Comparison of ENCODE assay signal across 19 cellular contexts in the genomic region with DNA sequence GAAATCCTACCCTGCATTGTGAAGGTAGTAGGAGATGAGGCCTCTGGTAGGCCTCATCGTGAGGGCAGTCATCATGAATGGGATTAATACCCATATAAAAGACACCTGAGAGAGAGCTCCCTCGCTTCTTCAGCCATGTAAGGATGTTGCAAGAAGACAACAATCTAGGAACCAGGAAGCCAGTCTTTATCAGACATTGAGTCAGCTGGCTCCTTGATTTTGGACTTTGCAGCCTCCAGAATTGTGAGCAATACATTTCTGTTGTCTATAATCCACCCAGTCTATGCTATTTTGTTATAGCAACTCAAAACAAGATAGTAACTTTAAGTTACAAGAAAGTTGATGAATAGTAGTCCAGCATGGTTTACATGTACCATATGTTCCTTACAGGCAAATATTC.
"Had no signal": no experiment of that assay in that cellular context is flagged by ENCODE, and none has a peak within 500 bp of the region (broad histone marks: within the 10 kb centered on the region; RNA-seq: fewer than 3 reads in every experiment).

No MANE protein-coding gene starts in this region.

- H3K9me3 ChIP-seq: left ventricle myocardium inferior, psoas muscle, sigmoid colon had no signal

- H3K4me3 ChIP-seq: dorsolateral prefrontal cortex, left ventricle myocardium inferior, lung, psoas muscle, sigmoid colon, skin epidermis had no signal

- H3K4me3 Mint-ChIP-seq: immature natural killer cell, naive B cell, nephron progenitor cell had no signal

- FAIRE-seq: frontal cortex, kidney had no signal

- H3K36me3 Mint-ChIP-seq: immature natural killer cell, naive B cell had no signal

- H3K4me1 Mint-ChIP-seq: immature natural killer cell, naive B cell had no signal

- H3K27me3 ChIP-seq: dorsolateral prefrontal cortex, sigmoid colon had no signal

- DNase-seq: cortex of kidney; dorsolateral prefrontal cortex; effector CD8-positive, alpha-beta T cell; immature natural killer cell; kidney; left cardiac atrium; left ventricle myocardium inferior; mesendoderm; naive B cell; nephron progenitor cell; psoas muscle; retina; sigmoid colon; stimulated activated naive CD4-positive, alpha-beta T cell treated with Interleukin-2 at 50 U/mL for 16 hours; trophoblast cell had no signal

- ATAC-seq: esophagus mucosa, psoas muscle had no signal

- H3K36me3 ChIP-seq: left ventricle myocardium inferior, sigmoid colon had no signal

- H3K27ac ChIP-seq: dorsolateral prefrontal cortex, left ventricle myocardium inferior, psoas muscle, sigmoid colon had no signal

- H3K9me3 Mint-ChIP-seq: nephron progenitor cell had no signal

- H3K4me1 ChIP-seq: left ventricle myocardium inferior, psoas muscle, sigmoid colon had no signal

- H3K27ac Mint-ChIP-seq: immature natural killer cell, naive B cell, nephron progenitor cell had no signal
